ENCODE assay signal across 24 cellular contexts in genomic region chr18:50631831-50632285, GRCh38.
DNase-seq lines count a peak whose midpoint lies in the region; ATAC-seq and TF ChIP-seq lines count a peak whose summit lies in the region.
"Had no signal": no experiment of that assay in that cellular context is flagged by ENCODE, and none has a peak within 500 bp of the region (broad histone marks: within the 10 kb centered on the region; RNA-seq: fewer than 3 reads in every experiment).

No MANE protein-coding gene starts in this region.

- H3K4me2 ChIP-seq in mammary epithelial cell (ENCODE audit: insufficient read depth, low read depth, low read length): peak overlapping the region; percentile 56

- DNase-seq in NCI-H2107 treated with DMSO at 0.1 percent for 48 hours (lab: John Stamatoyannopoulos, UW; ENCODE audit: unreplicated experiment) (peak; percentile 48), NCI-H2107 (lab: John Stamatoyannopoulos, UW) (no peak), mammary epithelial cell (no peak), left ventricle myocardium superior (no peak), OCI-M2 (lab: John Stamatoyannopoulos, UW; ENCODE audit: unreplicated experiment) (no peak), NCI-H524 treated with DMSO at 0.1 percent for 48 hours (lab: John Stamatoyannopoulos, UW) (no peak)
- no peak for DNase-seq in activated CD4-positive, alpha-beta T cell treated with anti-CD3 and anti-CD28 coated beads, Interleukin-2, amount 50 U/mL, for 1 hour
- DNase-seq: activated CD8-positive, alpha-beta memory T cell treated with anti-CD3 and anti-CD28 coated beads, Interleukin-2, amount 50 U/mL, for 4 hours; activated effector memory CD4-positive, alpha-beta T cell treated with Interleukin-2 at 50 U/mL for 16 hours; activated naive CD8-positive, alpha-beta T cell treated with anti-CD3 and anti-CD28 coated beads, Interleukin-2, amount 50 U/mL, for 24 hours; COR-L47; DND-41; foreskin melanocyte; H9; NCI-H1048; NCI-H187 treated with DMSO at 0.1 percent for 48 hours; NCI-H510A treated with DMSO at 0.1 percent for 48 hours; pancreas; SHP77 treated with DMSO at 0.1 percent for 48 hours; stimulated activated CD4-positive, alpha-beta T cell treated with anti-CD3 and anti-CD28 coated beads, Interleukin-1b, Interleukin-23, amount 100 ng/mL, for 48 hours; stimulated activated naive CD4-positive, alpha-beta T cell treated with Interleukin-2 at 50 U/mL for 16 hours; upper lobe of left lung had no signal

- H3K27me3 ChIP-seq in mammary epithelial cell (ENCODE audit: insufficient read depth, low read length) (no peaks in the 10 kb centered on the region), thymus (ENCODE audit: control insufficient read depth, insufficient read depth) (no peaks in the 10 kb centered on the region)
- H3K27me3 ChIP-seq: pancreas, upper lobe of left lung had no signal

- H3K27ac ChIP-seq in mammary epithelial cell (ENCODE audit: insufficient read depth, low read depth, low read length): no peak overlapping the region
- peak overlapping the region; percentile 75 for H3K27ac ChIP-seq in thymus (ENCODE audit: low read depth)
- H3K27ac ChIP-seq: pancreas, upper lobe of left lung had no signal

- H3K4me3 ChIP-seq in mammary epithelial cell (replicated peaks in 1 of 3; ENCODE audit: insufficient read depth in 1 of 3, low read depth in 2 of 3, low read length in 3 of 3) (no peak overlapping the region), thymus (ENCODE audit: low read length) (no peak overlapping the region)
- H3K4me3 ChIP-seq: pancreas, upper lobe of left lung had no signal

- H3K36me3 ChIP-seq in mammary epithelial cell (ENCODE audit: insufficient read depth, low read length) (no peaks in the 10 kb centered on the region), thymus (ENCODE audit: control insufficient read depth, insufficient read depth) (no peaks in the 10 kb centered on the region)
- H3K36me3 ChIP-seq: pancreas, upper lobe of left lung had no signal

- H3K9me3 ChIP-seq in mammary epithelial cell (replicated peaks; ENCODE audit: insufficient read depth, low read length) (no peaks in the 10 kb centered on the region), thymus (ENCODE audit: control insufficient read depth) (no peaks in the 10 kb centered on the region)
- H3K9me3 ChIP-seq: pancreas, upper lobe of left lung had no signal

- no peaks in the 10 kb centered on the region for H3K79me2 ChIP-seq in mammary epithelial cell (ENCODE audit: insufficient read depth, low read length)

- no peak for TF ChIP-seq CTCF in mammary epithelial cell (conservative IDR thresholded peaks at IDR 0.05 in 1 of 2, IDR thresholded peaks at IDR 0.05 in 1 of 2; ENCODE audit: extremely low read depth in 1 of 2, insufficient read depth in 1 of 2, low read depth in 1 of 2, low read length in 2 of 2)

- ATAC-seq in left ventricle myocardium superior: peak; percentile 70
- ATAC-seq: activated naive CD8-positive, alpha-beta T cell treated with anti-CD3 and anti-CD28 coated beads, Interleukin-2, amount 50 U/mL, for 24 hours; natural killer cell treated with Interleukin-12 subunit alpha and Interleukin-12 subunit beta and Interleukin-15 and Interleukin-18, amount 100 ng/mL, for 72 hours; pancreas had no signal

- no peaks in the 10 kb centered on the region for H4K20me1 ChIP-seq in mammary epithelial cell (ENCODE audit: insufficient read depth, low read length)

- intact Hi-C loops in mammary epithelial cell (cut with micrococcal nuclease) (no loop called here), left ventricle myocardium superior (cut with micrococcal nuclease) (no loop called here)

- peaks cover 46% of the 10 kb centered on the region for H3K4me1 ChIP-seq in mammary epithelial cell (ENCODE audit: insufficient read depth, low read length)
- no peaks in the 10 kb centered on the region for H3K4me1 ChIP-seq in thymus (ENCODE audit: control insufficient read depth, insufficient read depth, low read length)
- H3K4me1 ChIP-seq: pancreas, upper lobe of left lung had no signal

- in situ Hi-C loops in mammary epithelial cell (cut with MboI; ENCODE audit: low sequenced_read_pairs in 2 of 2): no loop called here

- H3K9ac ChIP-seq in mammary epithelial cell (ENCODE audit: insufficient read depth, low read length): no peak overlapping the region

- peak overlapping the region; percentile 8 for H2AFZ ChIP-seq in mammary epithelial cell (ENCODE audit: low read depth, low read length)

- CTCF ChIA-PET in mammary epithelial cell (lab: Charles Lee; ENCODE audit: low non-redundant PET): no interaction called here

- no TSS peak for BruUV-seq in mammary epithelial cell (replicated peaks; lab: Mats Ljungman, UMichigan)

- WGBS in mammary epithelial cell (ENCODE audit: low coverage, missing lambda C conversion rate): 35% methylated on average over 8 of the region's 8 CpGs
- WGBS in thymus: 69% methylated on average over 8 of the region's 8 CpGs

- dilution Hi-C loops in mammary epithelial cell (cut with HindIII; ENCODE audit: low sequenced_read_pairs): no loop called here
